In genomic region chr13:50521750-50522149, GRCh38 we compare ENCODE assay signal across 13 cellular contexts.
A peak's percentile ranks its signal among the peaks of the same experiment; 100 is the strongest.
DNase-seq lines count a peak whose midpoint lies in the region; ATAC-seq and TF ChIP-seq lines count a peak whose summit lies in the region.
"Had no signal": no experiment of that assay in that cellular context is flagged by ENCODE, and none has a peak within 500 bp of the region (broad histone marks: within the 10 kb centered on the region; RNA-seq: fewer than 3 reads in every experiment).

No MANE protein-coding gene starts in this region.

- H3K4me3 ChIP-seq in cardiac fibroblast (replicated peaks in 1 of 2; ENCODE audit: low read depth in 2 of 2, low read length in 2 of 2) = no peak overlapping the region
- H3K4me3 ChIP-seq in smooth muscle cell = no peak overlapping the region
- H3K4me3 ChIP-seq: Peyer's patch had no signal

- H3K27me3 Mint-ChIP-seq in activated T-cell treated with anti-CD3 and anti-CD28 coated beads, Interleukin-2, amount 50 U/mL, for 72 hours (ENCODE audit: low read depth) = no peaks in the 10 kb centered on the region

- no peaks in the 10 kb centered on the region for H3K9me3 Mint-ChIP-seq in activated T-cell treated with anti-CD3 and anti-CD28 coated beads, Interleukin-2, amount 50 U/mL, for 72 hours

- no peaks in the 10 kb centered on the region for H3K36me3 Mint-ChIP-seq in activated T-cell treated with anti-CD3 and anti-CD28 coated beads, Interleukin-2, amount 50 U/mL, for 72 hours (ENCODE audit: insufficient read depth in 2 of 2)

- DNase-seq in LHCN-M2 (ENCODE audit: low read depth) (peak; percentile 55), cardiac fibroblast (ENCODE audit: low read depth in 2 of 2) (peak; percentile 46 to 81), left lobe of liver (ENCODE audit: low spot score) (no peak), smooth muscle cell (lab: John Stamatoyannopoulos, UW; ENCODE audit: unreplicated experiment) (no peak)
- no peak for DNase-seq in activated T-cell treated with anti-CD3 and anti-CD28 coated beads, Interleukin-2, amount 50 U/mL, for 72 hours
- DNase-seq in activated CD4-positive, CD25-positive, alpha-beta regulatory T cell treated with anti-CD3 and anti-CD28 coated beads, Interleukin-2, amount 50 U/mL, for 72 hours = no peak
- no peak for DNase-seq in stimulated activated naive CD4-positive, alpha-beta T cell (lab: John Stamatoyannopoulos, UW)
- DNase-seq: activated naive CD4-positive, alpha-beta T cell treated with Interleukin-2 at 50 U/mL for 16 hours; NCI-H1417 treated with DMSO at 0.1 percent for 48 hours; Peyer's patch; stimulated activated CD4-positive, alpha-beta T cell treated with anti-CD3 and anti-CD28 coated beads, Interleukin-1b, Interleukin-23, amount 100 ng/mL, for 48 hours had no signal

- no peaks in the 10 kb centered on the region for H3F3A ChIP-seq in smooth muscle cell (ENCODE audit: low read depth)

- no peaks in the 10 kb centered on the region for H3K36me3 ChIP-seq in smooth muscle cell (ENCODE audit: low read depth)
- H3K36me3 ChIP-seq: Peyer's patch had no signal

- ATAC-seq in left lobe of liver (peak; percentile 69), HG02870 (IDR thresholded peaks at IDR 0.05; ENCODE audit: unreplicated experiment) (no peak)
- no peak for ATAC-seq in activated T-cell treated with anti-CD3 and anti-CD28 coated beads, Interleukin-2, amount 50 U/mL, for 72 hours (replicated peaks in 1 of 2)
- ATAC-seq: HCT116 had no signal

- H3K9ac ChIP-seq in smooth muscle cell (ENCODE audit: low read depth) = no peak overlapping the region

- no peak overlapping the region for H2AFZ ChIP-seq in smooth muscle cell (ENCODE audit: low read depth)

- peaks cover 5% of the 10 kb centered on the region for H3K4me1 Mint-ChIP-seq in activated T-cell treated with anti-CD3 and anti-CD28 coated beads, Interleukin-2, amount 50 U/mL, for 72 hours (ENCODE audit: low read depth)

- peak overlapping the region; percentile 26 for H3K4me2 ChIP-seq in smooth muscle cell

- no peaks in the 10 kb centered on the region for H4K20me1 ChIP-seq in smooth muscle cell (ENCODE audit: low read depth)

- WGBS in smooth muscle cell (ENCODE audit: low lambda C conversion rate) = 10% methylated on average over 3 of the region's 3 CpGs

- no peak overlapping the region for H3K4me3 Mint-ChIP-seq in activated T-cell treated with anti-CD3 and anti-CD28 coated beads, Interleukin-2, amount 50 U/mL, for 72 hours

- peaks cover 8% of the 10 kb centered on the region for H3K4me1 ChIP-seq in smooth muscle cell (ENCODE audit: low read depth)

- H3K79me2 ChIP-seq in smooth muscle cell (ENCODE audit: low read depth) = no peaks in the 10 kb centered on the region

- no peak overlapping the region for H3K27ac Mint-ChIP-seq in activated T-cell treated with anti-CD3 and anti-CD28 coated beads, Interleukin-2, amount 50 U/mL, for 72 hours

- TF ChIP-seq CTCF in cardiac fibroblast (IDR thresholded peaks at IDR 0.05; ENCODE audit: low read depth, low read length) = no peak
- TF ChIP-seq CTCF in smooth muscle cell (IDR thresholded peaks at IDR 0.05; ENCODE audit: borderline replicate concordance, insufficient read depth, poor library complexity, severe bottlenecking) = no peak

- no peak overlapping the region for H3K27ac ChIP-seq in smooth muscle cell (ENCODE audit: low read depth)
- H3K27ac ChIP-seq: Peyer's patch had no signal

- no peaks in the 10 kb centered on the region for H3K9me3 ChIP-seq in smooth muscle cell (replicated peaks; ENCODE audit: low read depth)
- H3K9me3 ChIP-seq: Peyer's patch had no signal

- H3K27me3 ChIP-seq in smooth muscle cell (ENCODE audit: low read depth) = no peaks in the 10 kb centered on the region
- H3K27me3 ChIP-seq: Peyer's patch had no signal

Comparison
In these comparisons a context has a peak if more than half of its experiments do, and no peak if none do; other contexts are left out.
1. DNase-seq: peak in LHCN-M2 (single experiment) and cardiac fibroblast (2 of 2); none in left lobe of liver (single experiment), smooth muscle cell (single experiment), activated T-cell treated with anti-CD3 and anti-CD28 coated beads, Interleukin-2, amount 50 U/mL, for 72 hours (0 of 2), activated CD4-positive, CD25-positive, alpha-beta regulatory T cell treated with anti-CD3 and anti-CD28 coated beads, Interleukin-2, amount 50 U/mL, for 72 hours (single experiment) and stimulated activated naive CD4-positive, alpha-beta T cell (0 of 6).